8 cellular contexts compared by ENCODE assay signal in the genomic region with DNA sequence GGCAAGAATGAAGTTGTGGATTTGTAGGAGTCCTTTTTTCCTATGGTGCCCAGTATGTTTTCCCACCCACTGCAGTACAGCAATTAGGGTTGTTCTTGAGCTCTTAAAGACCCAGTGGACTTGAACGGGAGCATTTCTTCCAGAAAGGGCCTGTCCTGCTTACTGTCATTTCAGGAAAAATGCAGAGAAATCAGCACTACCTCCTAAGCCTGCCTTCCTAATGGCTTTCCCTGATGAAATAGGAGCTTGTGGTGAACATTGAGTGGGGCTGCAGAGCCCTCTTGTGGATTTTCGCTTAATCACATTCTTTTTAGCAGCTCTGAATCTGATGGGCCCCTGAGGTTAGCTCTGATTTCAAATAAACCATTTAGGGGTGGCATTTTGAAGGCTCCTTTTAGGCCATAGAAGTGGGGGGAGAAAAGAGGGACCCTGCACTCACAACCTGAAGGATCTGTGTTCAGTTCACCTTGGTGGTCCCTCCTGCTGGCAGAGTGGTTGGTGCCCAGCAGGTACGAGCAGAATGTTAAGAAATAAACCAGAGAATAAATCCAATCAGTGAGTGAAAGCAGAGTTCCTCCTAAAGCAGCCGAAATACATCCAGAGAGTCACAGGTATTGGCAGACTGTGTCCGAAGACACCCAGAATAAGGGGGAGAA.
DNase-seq lines count a peak whose midpoint lies in the region; ATAC-seq, FAIRE-seq and TF ChIP-seq lines count a peak whose summit lies in the region.

No MANE protein-coding gene starts in this region.

- H2AK5ac ChIP-seq in H1 (ENCODE audit: low read depth, low read length) (no peak overlapping the region), mesenchymal stem cell (ENCODE audit: low read length, severe bottlenecking) (no peak overlapping the region)

- DNase-seq in BE2C (peak; percentile 63), NCI-H345 treated with DMSO at 0.1 percent for 48 hours (lab: John Stamatoyannopoulos, UW; ENCODE audit: unreplicated experiment) (peak; percentile 58), H1 (ENCODE audit: low read depth in 1 of 2, low spot score in 2 of 2) (peak; percentile 19 to 58), mesenchymal stem cell (peak; percentile 93)
- peak; percentile 16 to 31 for DNase-seq in activated CD4-positive, alpha-beta T cell treated with anti-CD3 and anti-CD28 coated beads, Interleukin-2, amount 50 U/mL, for 24 hours (ENCODE audit: low read depth in 1 of 2, low spot score in 1 of 2)
- DNase-seq in stimulated activated CD8-positive, alpha-beta memory T cell treated with anti-CD3 and anti-CD28 coated beads, Interleukin-12 subunit alpha, Interleukin-12 subunit beta, amount 100 ng/mL, for 4 hours (ENCODE audit: low read depth), result peak; percentile 8

- TF ChIP-seq POLR2A in H1 (IDR thresholded peaks at IDR 0.05; ENCODE audit: control extremely low read depth in 1 of 2, low read depth in 2 of 2, low read length in 2 of 2), result no peak

- H4K8ac ChIP-seq in H1 (ENCODE audit: extremely low read depth, insufficient read depth, low read length) (no peak overlapping the region), mesenchymal stem cell (ENCODE audit: low read length) (no peak overlapping the region)

- no peak overlapping the region for H2BK20ac ChIP-seq in H1 (ENCODE audit: low read length)

- H3K27me3 ChIP-seq in BE2C, result no peaks in the 10 kb centered on the region
- no peaks in the 10 kb centered on the region for H3K27me3 ChIP-seq in H1 (replicated peaks in 1 of 4; ENCODE audit: control insufficient read depth in 3 of 4, extremely low read depth in 1 of 4, insufficient read depth in 3 of 4, low read length in 3 of 4)
- peaks cover 0 to 16% of the 10 kb centered on the region in 2 experiments for H3K27me3 ChIP-seq in mesenchymal stem cell (ENCODE audit: control insufficient read depth in 1 of 2, insufficient read depth in 1 of 2, low read length in 2 of 2)

- ATAC-seq in GM18873 (IDR thresholded peaks at IDR 0.05; ENCODE audit: low FRiP score, unreplicated experiment) (peak; percentile 88), HG03175 (IDR thresholded peaks at IDR 0.05; ENCODE audit: unreplicated experiment) (peak; percentile 76)

- H4K91ac ChIP-seq in H1 (replicated peaks; ENCODE audit: insufficient read length, low read length) (no peak overlapping the region), mesenchymal stem cell (ENCODE audit: low read length) (no peak overlapping the region)

- TF ChIP-seq EP300 in H1 (IDR thresholded peaks at IDR 0.05; ENCODE audit: borderline replicate concordance in 1 of 2, low read depth in 2 of 2, low read length in 2 of 2), result no peak

- H3K18ac ChIP-seq in H1 (ENCODE audit: extremely low read depth, low read length), result no peak overlapping the region
- no peak overlapping the region for H3K18ac ChIP-seq in mesenchymal stem cell (ENCODE audit: low read depth in 1 of 2, low read length in 2 of 2)

- H3K14ac ChIP-seq in H1 (ENCODE audit: insufficient read length) (no peak overlapping the region), mesenchymal stem cell (ENCODE audit: low read length in 2 of 2) (no peak overlapping the region)

- H3K9me3 ChIP-seq in BE2C (no peaks in the 10 kb centered on the region), H1 (ENCODE audit: insufficient read depth in 2 of 2, low read depth in 1 of 2, low read length in 1 of 2) (no peaks in the 10 kb centered on the region), mesenchymal stem cell (ENCODE audit: control insufficient read depth, low read length) (no peaks in the 10 kb centered on the region)

- H3K79me2 ChIP-seq in H1 (ENCODE audit: control insufficient read depth in 1 of 2, insufficient read depth in 2 of 2, low read length in 2 of 2), result no peaks in the 10 kb centered on the region

- H3K27ac ChIP-seq in H1 (ENCODE audit: low read depth, low read length) (no peak overlapping the region), mesenchymal stem cell (ENCODE audit: low read length, poor library complexity, severe bottlenecking) (no peak overlapping the region)

- no peak overlapping the region; the same call in 1 of the 2 replicates for H2BK15ac ChIP-seq in H1 (ENCODE audit: low read length)
- H2BK15ac ChIP-seq in mesenchymal stem cell (ENCODE audit: low read depth, poor library complexity, severe bottlenecking), result no peak overlapping the region

- CTCF ChIA-PET in H1 (lab: Charles Lee; ENCODE audit: partially characterized antibody), result interaction anchor here (0.5 to 2.1 kb wide), 56 partner anchors 9 to 632 kb away, joined by 3 to 15 read pairs (median 4); a partner anchor contains a TSS

- WGBS in H1 (ENCODE audit: extremely low coverage in 1 of 2, insufficient coverage in 1 of 2, insufficient read length in 1 of 2, insufficient replicate concordance in 2 of 2, low coverage in 1 of 2, low lambda C conversion rate in 2 of 2, missing lambda C conversion rate in 1 of 2), 2 experiments, result 56% methylated on average over 5 of the region's 5 CpGs; no CpG with 5 or more reads in 1 of the 2 experiments
- 47% methylated on average over 5 of the region's 5 CpGs for WGBS in mesenchymal stem cell

- TF ChIP-seq CTCF in BE2C (IDR thresholded peaks at IDR 0.05; ENCODE audit: low read depth, low read length) (peak; percentile 87), H1 (IDR thresholded peaks at IDR 0.05; ENCODE audit: control extremely low read depth in 1 of 3, insufficient read depth in 1 of 3, low read depth in 1 of 3, low read length in 3 of 3) (peak in 2 of 3 experiments; percentile 81 to 83; a peak in 3 of 4 replicates)

- no peak overlapping the region for H2BK12ac ChIP-seq in H1 (ENCODE audit: low read depth, low read length)
- H2BK12ac ChIP-seq in mesenchymal stem cell (ENCODE audit: low read length in 2 of 2), result peak overlapping the region in 1 of 2 experiments; percentile 79

- H2BK5ac ChIP-seq in H1 (ENCODE audit: low read depth, low read length), result no peak overlapping the region
- H2BK5ac ChIP-seq in mesenchymal stem cell (ENCODE audit: low read depth, low read length, poor library complexity, severe bottlenecking), result no peak overlapping the region

- H3K4ac ChIP-seq in H1 (replicated peaks; ENCODE audit: insufficient read length, low read depth, low read length), result no peak overlapping the region
- peak overlapping the region in 1 of 2 experiments; percentile 24 for H3K4ac ChIP-seq in mesenchymal stem cell (ENCODE audit: low read depth in 1 of 2, low read length in 2 of 2)

- H3K4me1 ChIP-seq in BE2C, result peaks cover 12% of the 10 kb centered on the region
- H3K4me1 ChIP-seq in H1 (replicated peaks in 1 of 4; ENCODE audit: control insufficient read depth in 3 of 4, insufficient read depth in 4 of 4, low read length in 3 of 4), result peaks cover 0 to 9% (median 5%) of the 10 kb centered on the region in 4 experiments; a peak in 5 of 7 replicates
- H3K4me1 ChIP-seq in mesenchymal stem cell (ENCODE audit: control insufficient read depth, insufficient read depth, low read depth, low read length), result peaks cover 6% of the 10 kb centered on the region

- no peaks in the 10 kb centered on the region for H3K36me3 ChIP-seq in BE2C
- no peaks in the 10 kb centered on the region for H3K36me3 ChIP-seq in H1 (ENCODE audit: control insufficient read depth in 2 of 4, insufficient read depth in 4 of 4, low read length in 3 of 4)
- no peaks in the 10 kb centered on the region for H3K36me3 ChIP-seq in mesenchymal stem cell (ENCODE audit: control insufficient read depth in 1 of 2, insufficient read depth in 2 of 2, low read depth in 1 of 2, low read length in 2 of 2)

- H4K20me1 ChIP-seq in H1 (replicated peaks in 1 of 2; ENCODE audit: control insufficient read depth in 1 of 2, insufficient read depth in 2 of 2, low read length in 2 of 2), result no peaks in the 10 kb centered on the region

- POLR2A ChIA-PET in H1 (lab: Charles Lee; ENCODE audit: partially characterized antibody), result interaction anchor here (0.6 to 1.8 kb wide), 4 partner anchors 49 to 196 kb away, joined by 3 to 7 read pairs (median 4); no protein-coding TSS in a partner anchor

- no peak overlapping the region for H4K5ac ChIP-seq in H1 (ENCODE audit: insufficient read length, low read depth, low read length)

- H3K4me3 ChIP-seq in BE2C (ENCODE audit: low read depth, low read length) (peak overlapping the region; percentile 38), H1 (ENCODE audit: extremely low read depth in 1 of 4, insufficient read depth in 2 of 4, low read depth in 3 of 4, low read length in 4 of 4) (no peak overlapping the region), mesenchymal stem cell (ENCODE audit: insufficient read depth in 1 of 2, low read depth in 1 of 2, low read length in 2 of 2) (no peak overlapping the region)

- H3K4me2 ChIP-seq in H1 (ENCODE audit: insufficient read depth in 1 of 2, low read depth in 2 of 2, low read length in 2 of 2), result no peak overlapping the region
- no peak overlapping the region for H3K4me2 ChIP-seq in mesenchymal stem cell (ENCODE audit: low read length, poor library complexity, severe bottlenecking)

- H3K9ac ChIP-seq in H1 (replicated peaks in 1 of 4; ENCODE audit: extremely low read depth in 1 of 4, low read depth in 3 of 4, low read length in 3 of 4) (no peak overlapping the region), mesenchymal stem cell (ENCODE audit: low read length) (peak overlapping the region; percentile 90)

- H2AFZ ChIP-seq in H1 (ENCODE audit: low read length) (no peak overlapping the region), mesenchymal stem cell (ENCODE audit: low read depth, low read length) (peak overlapping the region; percentile 57)

- peak; percentile 96 for FAIRE-seq in H1 (lab: Jason Lieb, UNC)

- TF ChIP-seq RAD21 in H1 (IDR thresholded peaks at IDR 0.05 in 1 of 2, conservative IDR thresholded peaks at IDR 0.05 in 1 of 2; ENCODE audit: low read depth in 2 of 2, low read length in 2 of 2), result peak; percentile 98 to 99

- H3K56ac ChIP-seq in H1 (replicated peaks; ENCODE audit: insufficient read length, low read depth, low read length), result no peak overlapping the region

- H3K23ac ChIP-seq in H1 (ENCODE audit: insufficient read length) (no peak overlapping the region), mesenchymal stem cell (ENCODE audit: low read length in 2 of 2) (no peak overlapping the region)

- no peaks in the 10 kb centered on the region; the same call in 1 of the 2 replicates for H3K23me2 ChIP-seq in H1 (ENCODE audit: low read depth, low read length)

- H2BK120ac ChIP-seq in H1 (replicated peaks; ENCODE audit: low read depth, low read length) (no peak overlapping the region), mesenchymal stem cell (ENCODE audit: low read depth, low read length) (peak overlapping the region; percentile 27)

- H3K79me1 ChIP-seq in H1 (ENCODE audit: low read depth, low read length) (no peaks in the 10 kb centered on the region), mesenchymal stem cell (replicated peaks; ENCODE audit: low read length, poor library complexity, severe bottlenecking) (no peaks in the 10 kb centered on the region)

TF ChIP-seq in H1, 55 proteins besides CTCF, POLR2A, EP300 and RAD21 (continues in another document):
- 0 out of 2 replicates have a peak, but pooled peaks have one; percentile 30 for TF ChIP-seq BRCA1 (IDR thresholded peaks at IDR 0.05; ENCODE audit: low read depth, low read length)
- peak; percentile 55; the same call in 1 of the 2 replicates for TF ChIP-seq CEBPB (IDR thresholded peaks at IDR 0.05; ENCODE audit: low read depth, low read length)
- TF ChIP-seq ASH2L (IDR thresholded peaks at IDR 0.05; ENCODE audit: low read length), result no peak
- TF ChIP-seq JUND (IDR thresholded peaks at IDR 0.05; ENCODE audit: low read length), result 0 out of 2 replicates have a peak, but pooled peaks have one; percentile 29

Comparison
In these comparisons a context has a peak if more than half of its experiments do, and no peak if none do; other contexts are left out.
1. DNase-seq: peak in every context shown above with its lines; median percentile 93 in mesenchymal stem cell; 63 in BE2C; 58 in NCI-H345 treated with DMSO at 0.1 percent for 48 hours; 38 in H1; 24 in activated CD4-positive, alpha-beta T cell treated with anti-CD3 and anti-CD28 coated beads, Interleukin-2, amount 50 U/mL, for 24 hours; 8 in stimulated activated CD8-positive, alpha-beta memory T cell treated with anti-CD3 and anti-CD28 coated beads, Interleukin-12 subunit alpha, Interleukin-12 subunit beta, amount 100 ng/mL, for 4 hours.